ENCODE assay signal across 8 cellular contexts in genomic region chr4:9532134-9532862, GRCh38.
DNase-seq lines count a peak whose midpoint lies in the region; ATAC-seq and TF ChIP-seq lines count a peak whose summit lies in the region.
"Not testable (repeated sequence)": the region's sequence is repeated elsewhere in the genome, so short reads cannot be mapped to it uniquely, and the experiment has no call there.

No MANE protein-coding gene starts in this region.

- 1% methylated on average over 48 to 81 of the region's 81 CpGs for WGBS in esophagus, 2 donors
- 1% methylated on average over 57 to 81 of the region's 81 CpGs for WGBS in lung, 2 donors

- DNase-seq in NCI-H1105 treated with DMSO at 0.1 percent for 48 hours (lab: John Stamatoyannopoulos, UW): peak; percentile 51
- peak; percentile 6 to 27 for DNase-seq in SW 1271 (lab: John Stamatoyannopoulos, UW)
- DNase-seq in activated effector memory CD4-positive, alpha-beta T cell treated with anti-CD3 and anti-CD28 coated beads, Interleukin-2, amount 50 U/mL, for 16 hours: peak; percentile 88
- DNase-seq in lung (ENCODE audit: low spot score): peak; percentile 72
- DNase-seq in stimulated activated CD4-positive, alpha-beta T cell treated with anti-CD3 and anti-CD28 coated beads, Interleukin-12 subunit alpha, Interleukin-12 subunit beta, amount 100 ng/mL, for 4 hours: peak; percentile 71
- DNase-seq in uterus: peak; percentile 65 to 76

- not testable (repeated sequence) for H3K27me3 ChIP-seq in esophagus (ENCODE audit: control insufficient read depth in 1 of 2, insufficient read depth in 2 of 2, low read length in 2 of 2); lung (ENCODE audit: control insufficient read depth, insufficient read depth); uterus

- ATAC-seq in lung (ENCODE audit: insufficient read depth, low FRiP score): peak; percentile 66

- H3K4me3 ChIP-seq in esophagus (ENCODE audit: low read depth in 1 of 2, low read length in 2 of 2): peak overlapping the region; percentile 48 to 59
- H3K4me3 ChIP-seq in lung: peak overlapping the region; percentile 52
- peak overlapping the region; percentile 45 to 46 for H3K4me3 ChIP-seq in uterus

- intact Hi-C loops in uterus (cut with DNase I; ENCODE audit: low total_unique reads): not testable (repeated sequence)

- not testable (repeated sequence) for H3K27ac ChIP-seq in esophagus (ENCODE audit: low read depth in 2 of 2, low read length in 1 of 2)
- H3K27ac ChIP-seq in lung (ENCODE audit: low read depth in 1 of 2, low read length in 1 of 2): peak overlapping the region in 1 of 2 donors; percentile 53
- peak overlapping the region; percentile 31 to 43 for H3K27ac ChIP-seq in uterus

- TF ChIP-seq CTCF in GM12873 (IDR thresholded peaks at IDR 0.05; ENCODE audit: insufficient read depth, low read depth, low read length, missing control alignments): peak; percentile 65
- peak; percentile 52 for TF ChIP-seq CTCF in lung (IDR thresholded peaks at IDR 0.05; ENCODE audit: control extremely low read depth, extremely low read depth)
- peak; percentile 58 to 90 (median 82) for TF ChIP-seq CTCF in uterus (IDR thresholded peaks at IDR 0.05)

- TF ChIP-seq POLR2A in uterus (IDR thresholded peaks at IDR 0.05): not testable (repeated sequence)

- H3K36me3 ChIP-seq in esophagus (ENCODE audit: control insufficient read depth in 2 of 2, insufficient read depth in 2 of 2, low read length in 1 of 2); lung (ENCODE audit: control insufficient read depth in 2 of 2, insufficient read depth in 2 of 2, low read length in 2 of 2); uterus: not testable (repeated sequence)

- not testable (repeated sequence) for H3K4me1 ChIP-seq in esophagus (ENCODE audit: control insufficient read depth in 2 of 2, insufficient read depth in 2 of 2, low read length in 1 of 2); lung (ENCODE audit: control insufficient read depth in 2 of 2, insufficient read depth in 2 of 2, low read length in 2 of 2); uterus

- H3K9me3 ChIP-seq in esophagus (ENCODE audit: control insufficient read depth in 2 of 2, insufficient read depth in 1 of 2, low read depth in 1 of 2, low read length in 1 of 2); lung (ENCODE audit: control insufficient read depth in 2 of 2, insufficient read depth in 1 of 2, low read length in 1 of 2); uterus: not testable (repeated sequence)

Comparison
In these comparisons a context has a peak if more than half of its experiments do, and no peak if none do; other contexts are left out.
1. DNase-seq: peak in every context shown above with its lines; median percentile 88 in activated effector memory CD4-positive, alpha-beta T cell treated with anti-CD3 and anti-CD28 coated beads, Interleukin-2, amount 50 U/mL, for 16 hours; 72 in lung; 71 in stimulated activated CD4-positive, alpha-beta T cell treated with anti-CD3 and anti-CD28 coated beads, Interleukin-12 subunit alpha, Interleukin-12 subunit beta, amount 100 ng/mL, for 4 hours; 70 in uterus; 51 in NCI-H1105 treated with DMSO at 0.1 percent for 48 hours; 16 in SW 1271.